ENCODE assay signal across 28 cellular contexts in genomic region chr4:78083035-78083434, GRCh38. TPM values are rescaled to one million over a fixed set of nuclear protein-coding genes. Genes with fewer than 3 reads are reported as not detected.
"Had no signal": no experiment of that assay in that cellular context is flagged by ENCODE, and none has a peak within 500 bp of the region (broad histone marks: within the 10 kb centered on the region; RNA-seq: fewer than 3 reads in every experiment).

No MANE protein-coding gene starts in this region.

- H2AFZ ChIP-seq: neural progenitor cell, parathyroid adenoma had no signal

- FAIRE-seq: small intestine had no signal

- ATAC-seq: naive thymus-derived CD4-positive, alpha-beta T cell; natural killer cell; psoas muscle; right cardiac atrium; right lobe of liver; stimulated activated memory B cell treated with anti-CD40 and anti-IgM and Interleukin-4, amounts not matched to agents 10 μg/mL and 1 μg/mL and 100 μg/mL, for 72 hours; stimulated activated naive CD8-positive, alpha-beta T cell treated with anti-CD3 and anti-CD28 coated beads, Interleukin-15, amount 100 ng/mL, for 72 hours; stimulated activated naive CD8-positive, alpha-beta T cell treated with anti-CD3 and anti-CD28 coated beads, Interleukin-15, Interleukin-2, amounts not matched to agents 100 U/mL and 50 U/mL, for 24 hours had no signal

- H3K36me3 ChIP-seq: neural progenitor cell, ovary, right lobe of liver, sigmoid colon, suprapubic skin, tibial artery, transverse colon, upper lobe of left lung, uterus had no signal

- H3K27me3 ChIP-seq: neural progenitor cell, ovary, right lobe of liver, sigmoid colon, suprapubic skin, testis, tibial artery, transverse colon, upper lobe of left lung, uterus had no signal

- H3K79me2 ChIP-seq: parathyroid adenoma had no signal

- H3K27ac ChIP-seq: neural progenitor cell, ovary, parathyroid adenoma, psoas muscle, right lobe of liver, sigmoid colon, suprapubic skin, testis, tibial artery, transverse colon, upper lobe of left lung, uterus had no signal

- H3K9me3 ChIP-seq: ovary, psoas muscle, right lobe of liver, sigmoid colon, suprapubic skin, testis, tibial artery, transverse colon, upper lobe of left lung, uterus had no signal

- DNase-seq: naive thymus-derived CD4-positive, alpha-beta T cell; natural killer cell; occipital lobe; ovary; posterior cingulate gyrus; psoas muscle; right cardiac atrium; right lobe of liver; sigmoid colon; small intestine; stimulated activated CD4-positive, alpha-beta T cell treated with anti-CD3 and anti-CD28 coated beads, Interleukin-12 subunit alpha, Interleukin-12 subunit beta, amount 100 ng/mL, for 4 hours; stimulated activated CD4-positive, alpha-beta T cell treated with anti-CD3 and anti-CD28 coated beads, Interleukin-1b, Interleukin-23, amount 100 ng/mL, for 48 hours; stimulated activated CD4-positive, alpha-beta T cell treated with anti-CD3 and anti-CD28 coated beads, Interleukin-4, amount 100 ng/mL, for 1 hour; stimulated activated CD4-positive, alpha-beta T cell treated with anti-CD3 and anti-CD28 coated beads, Interleukin-4, amount 100 ng/mL, for 4 hours; stimulated activated CD8-positive, alpha-beta memory T cell treated with anti-CD3 and anti-CD28 coated beads, Interleukin-4, amount 100 ng/mL, for 48 hours; stimulated activated naive CD4-positive, alpha-beta T cell; stimulated activated naive CD8-positive, alpha-beta T cell treated with anti-CD3 and anti-CD28 coated beads, Interleukin-15, amount 100 ng/mL, for 72 hours; stimulated activated naive CD8-positive, alpha-beta T cell treated with anti-CD3 and anti-CD28 coated beads, Interleukin-15, Interleukin-2, amounts not matched to agents 100 U/mL and 50 U/mL, for 24 hours; substantia nigra; testis; tibial artery; transverse colon; upper lobe of left lung; uterus had no signal

- H3K9ac ChIP-seq: neural progenitor cell, parathyroid adenoma had no signal

- H3K4me3 ChIP-seq: neural progenitor cell, ovary, psoas muscle, right lobe of liver, sigmoid colon, suprapubic skin, testis, tibial artery, transverse colon, upper lobe of left lung, uterus had no signal

- H3K4me1 ChIP-seq: parathyroid adenoma, psoas muscle, right lobe of liver, sigmoid colon, suprapubic skin, testis, tibial artery, upper lobe of left lung, uterus had no signal

- H3K4me2 ChIP-seq: neural progenitor cell had no signal

RNA-seq across cellular contexts. Expression of gene FRAS1, which starts 25.9 kb away (rescaled TPM):
- polyA plus RNA-seq: naive thymus-derived CD4-positive, alpha-beta T cell had no signal
